Comparison of ENCODE assay signal across 8 cellular contexts in genomic region chr17:8056232-8056975, GRCh38. TPM values are rescaled to one million over a fixed set of nuclear protein-coding genes. Genes with fewer than 3 reads are reported as not detected.
DNase-seq lines count a peak whose midpoint lies in the region; ATAC-seq and TF ChIP-seq lines count a peak whose summit lies in the region.

No MANE protein-coding gene starts in this region.

- peak; percentile 48 for DNase-seq in CMK (ENCODE audit: low read depth)
- peak; percentile 65 for DNase-seq in H4 (ENCODE audit: low spot score)
- DNase-seq in SKM-1 (lab: John Stamatoyannopoulos, UW; ENCODE audit: unreplicated experiment) = peak; percentile 36
- peak; percentile 75 for DNase-seq in fibroblast of the aortic adventitia (ENCODE audit: low read depth)
- DNase-seq in posterior vena cava (ENCODE audit: low spot score) = peak; percentile 79
- no peak for DNase-seq in D341Med (ENCODE audit: low spot score)
- no peak for DNase-seq in DMS 273 (lab: John Stamatoyannopoulos, UW; ENCODE audit: unreplicated experiment)

- no peak for TF ChIP-seq CTCF in fibroblast of the aortic adventitia (IDR thresholded peaks at IDR 0.05; ENCODE audit: insufficient read depth, low read length)

- no peak overlapping the region for H3K4me3 ChIP-seq in fibroblast of the aortic adventitia (ENCODE audit: low read depth, low read length)

- no peak for ATAC-seq in GM21367 (IDR thresholded peaks at IDR 0.05; ENCODE audit: unreplicated experiment)

- intact Hi-C loops in posterior vena cava (cut with DNase I) = no loop called here

RNA-seq across cellular contexts. Expression of gene ALOX15B, which starts 17.5 kb away (rescaled TPM):
- total RNA-seq in H4 (2014; rRNA removed; shearing (Covaris generic)) = not detected in 2 replicates
- 0.57 TPM in 1 of 2 replicates, not detected in the other for total RNA-seq in fibroblast of the aortic adventitia (ENCODE audit: low replicate concordance)
- 1 to 10 TPM in 1 of 2 donors, under 1 TPM in 1; 0.48 to 3.3 TPM for total RNA-seq in posterior vena cava

RNA-seq across cellular contexts. Expression of gene ALOX12B, which starts 31.1 kb away (rescaled TPM):
- not detected in 2 replicates for total RNA-seq in H4 (2014; rRNA removed; shearing (Covaris generic))
- total RNA-seq in fibroblast of the aortic adventitia (ENCODE audit: low replicate concordance) (not detected in 2 replicates), posterior vena cava (not detected)

RNA-seq across cellular contexts. Expression of gene GUCY2D, which starts 54.0 kb away (rescaled TPM):
- total RNA-seq in H4 (2014; rRNA removed; shearing (Covaris generic)) = not detected in 2 replicates
- total RNA-seq in fibroblast of the aortic adventitia (ENCODE audit: low replicate concordance) (not detected in 2 replicates), posterior vena cava (not detected)

Comparison
In these comparisons a context has a peak if more than half of its experiments do, and no peak if none do; other contexts are left out.
1. DNase-seq: peak in CMK (single experiment), H4 (single experiment), SKM-1 (single experiment), fibroblast of the aortic adventitia (single experiment) and posterior vena cava (single experiment); none in D341Med (single experiment) and DMS 273 (single experiment).